8 cellular contexts compared by ENCODE assay signal in genomic region chr7:16421333-16422099, GRCh38. TPM values are rescaled to one million over a fixed set of nuclear protein-coding genes. Genes with fewer than 3 reads are reported as not detected.
DNase-seq lines count a peak whose midpoint lies in the region; ATAC-seq and TF ChIP-seq lines count a peak whose summit lies in the region.

Gene CRPPA, minus strand, starts transcription at chr7:16421538. Its CDS starts 216 bp downstream, at chr7:16421322.

- H3K27me3 ChIP-seq in OCI-LY3 (ENCODE audit: low read depth, low read length) (no peaks in the 10 kb centered on the region), foreskin keratinocyte (no peaks in the 10 kb centered on the region), neural progenitor cell (no peaks in the 10 kb centered on the region), upper lobe of right lung (no peaks in the 10 kb centered on the region)

- peaks cover 3% of the 10 kb centered on the region for H3K9me3 Mint-ChIP-seq in neural progenitor cell

- H2AFZ ChIP-seq in OCI-LY3 (ENCODE audit: low read depth, low read length) (peak within 1 kb of the TSS; percentile 99), neural progenitor cell (replicated peaks) (peak within 1 kb of the TSS; percentile 79)

- peak; percentile 20 for ATAC-seq in HG03060 (IDR thresholded peaks at IDR 0.05; ENCODE audit: low read depth, unreplicated experiment)
- ATAC-seq in foreskin keratinocyte: peak; percentile 43
- peak; percentile 71 for ATAC-seq in upper lobe of right lung

- TF ChIP-seq CTCF in OCI-LY3 (IDR thresholded peaks at IDR 0.05; ENCODE audit: low read depth, low read length) (no peak), foreskin keratinocyte (conservative IDR thresholded peaks at IDR 0.05) (no peak), neural progenitor cell (IDR thresholded peaks at IDR 0.05) (no peak), upper lobe of right lung (IDR thresholded peaks at IDR 0.05) (no peak)

- peak within 1 kb of the TSS; percentile 86 for H3K4me3 Mint-ChIP-seq in neural progenitor cell

- H3K4me2 ChIP-seq in OCI-LY3 (ENCODE audit: low read length) (peak within 1 kb of the TSS; percentile 92), neural progenitor cell (peak within 1 kb of the TSS; percentile 84)

- H3K4me1 ChIP-seq in OCI-LY3 (ENCODE audit: low read length) (peaks cover 12% of the 10 kb centered on the region), foreskin keratinocyte (peaks cover 11% of the 10 kb centered on the region), neural progenitor cell (peaks cover 6% of the 10 kb centered on the region), upper lobe of right lung (peaks cover 18% of the 10 kb centered on the region)

- H3K27me3 Mint-ChIP-seq in neural progenitor cell (ENCODE audit: insufficient read depth, low read depth): peaks cover 6% of the 10 kb centered on the region

- H3K9me3 ChIP-seq in OCI-LY3 (ENCODE audit: insufficient read depth, low read length) (no peaks in the 10 kb centered on the region), neural progenitor cell (ENCODE audit: low read depth) (no peaks in the 10 kb centered on the region), upper lobe of right lung (no peaks in the 10 kb centered on the region)

- peak within 1 kb of the TSS; percentile 28 for H3K27ac Mint-ChIP-seq in neural progenitor cell

- H3F3A ChIP-seq in neural progenitor cell (ENCODE audit: low read depth): peaks cover 19% of the 10 kb centered on the region

- H3K4me3 ChIP-seq in OCI-LY3 (ENCODE audit: low read length) (peak within 1 kb of the TSS; percentile 98), neural progenitor cell (peak within 1 kb of the TSS; percentile 60), upper lobe of right lung (peak within 1 kb of the TSS; percentile 75)

- H3K27ac ChIP-seq in OCI-LY3 (ENCODE audit: low read length) (peak within 1 kb of the TSS; percentile 94), foreskin keratinocyte (peak within 1 kb of the TSS; percentile 69), neural progenitor cell (no peak within 1 kb of the TSS), upper lobe of right lung (peak within 1 kb of the TSS; percentile 97)

- H3K9ac ChIP-seq in OCI-LY3 (ENCODE audit: low read length) (peak within 1 kb of the TSS; percentile 90), neural progenitor cell (peak within 1 kb of the TSS; percentile 57)

- no peaks in the 10 kb centered on the region for H3K36me3 Mint-ChIP-seq in neural progenitor cell

- H4K20me1 ChIP-seq in OCI-LY3 (ENCODE audit: insufficient read depth, low read length): no peaks in the 10 kb centered on the region
- H4K20me1 ChIP-seq in neural progenitor cell (ENCODE audit: low read depth): no peaks in the 10 kb centered on the region

- peaks cover 26% of the 10 kb centered on the region for H3K4me1 Mint-ChIP-seq in neural progenitor cell

- DNase-seq in stimulated activated naive CD4-positive, alpha-beta T cell (lab: John Stamatoyannopoulos, UW): peak in 4 of 6 experiments; percentile 12 to 58 (median 47)
- no peak for DNase-seq in stimulated activated naive CD4-positive, alpha-beta T cell treated with Interleukin-2 at 50 U/mL for 16 hours (lab: John Stamatoyannopoulos, UW)
- DNase-seq in activated gamma-delta T cell (lab: John Stamatoyannopoulos, UW): peak; percentile 25
- peak; percentile 74 to 88 for DNase-seq in foreskin keratinocyte
- DNase-seq in neural progenitor cell (ENCODE audit: low spot score): peak; percentile 68
- DNase-seq in upper lobe of right lung: peak; percentile 80

- intact Hi-C loops in upper lobe of right lung (cut with DNase I): no loop called here

- H3K79me2 ChIP-seq in OCI-LY3 (ENCODE audit: low read length) (no peaks in the 10 kb centered on the region), neural progenitor cell (ENCODE audit: low read depth) (no peaks in the 10 kb centered on the region)

- H3K36me3 ChIP-seq in OCI-LY3 (replicated peaks; ENCODE audit: low read depth, low read length) (peaks cover 4% of the 10 kb centered on the region), neural progenitor cell (no peaks in the 10 kb centered on the region), upper lobe of right lung (no peaks in the 10 kb centered on the region)

RNA-seq across cellular contexts. Expression of gene CRPPA, which starts in this region (rescaled TPM):
- total RNA-seq in foreskin keratinocyte (0.35 and 0.51 TPM in 2 replicates), neural progenitor cell (ENCODE audit: low replicate concordance) (1.4 and 2.6 TPM in 2 replicates), upper lobe of right lung (2.9 TPM)
- 0.18 and 0.23 TPM in 2 replicates for polyA plus RNA-seq in foreskin keratinocyte

Comparison
In these comparisons a context has a peak if more than half of its experiments do, and no peak if none do; other contexts are left out.
1. Peak in DNase-seq, ATAC-seq and H3K27ac ChIP-seq in foreskin keratinocyte; RNA of the gene not detected or under 1 TPM.
2. ATAC-seq: peak in every context shown above with its lines; median percentile 71 in upper lobe of right lung; 43 in foreskin keratinocyte; 20 in HG03060.